Comparison of ENCODE assay signal across 10 cellular contexts in genomic region chr10:128530301-128530700, GRCh38.
DNase-seq lines count a peak whose midpoint lies in the region; ATAC-seq, FAIRE-seq and TF ChIP-seq lines count a peak whose summit lies in the region.
"Had no signal": no experiment of that assay in that cellular context is flagged by ENCODE, and none has a peak within 500 bp of the region (broad histone marks: within the 10 kb centered on the region; RNA-seq: fewer than 3 reads in every experiment).

No MANE protein-coding gene starts in this region.

- no peak overlapping the region for H2AFZ ChIP-seq in keratinocyte (ENCODE audit: control insufficient read depth, low read length)

- no peak for FAIRE-seq in keratinocyte (lab: Jason Lieb, UNC)

- H3K9me1 ChIP-seq in keratinocyte (ENCODE audit: control insufficient read depth, extremely low read depth, insufficient read depth, low read length): no peaks in the 10 kb centered on the region

- ATAC-seq in left ventricle myocardium superior (no peak), GM21786 (IDR thresholded peaks at IDR 0.05; ENCODE audit: unreplicated experiment) (no peak), HG03342 (IDR thresholded peaks at IDR 0.05; ENCODE audit: unreplicated experiment) (no peak)

- H3K79me2 ChIP-seq in keratinocyte (ENCODE audit: control insufficient read depth, insufficient read depth, low read length): no peaks in the 10 kb centered on the region

- intact Hi-C loops in left ventricle myocardium inferior (cut with micrococcal nuclease) (loop anchor here (10.0 kb wide), 1 partner anchor 266 kb away; no protein-coding TSS in a partner anchor), left ventricle myocardium superior (cut with micrococcal nuclease) (no loop called here)

- no peak overlapping the region for H3K27ac ChIP-seq in left ventricle myocardium inferior (replicated peaks)
- H3K27ac ChIP-seq in keratinocyte (ENCODE audit: control insufficient read depth, insufficient read depth, low read length): no peak overlapping the region

- H3K4me2 ChIP-seq in keratinocyte (ENCODE audit: control insufficient read depth, extremely low read depth, insufficient read depth, low read depth, low read length): no peak overlapping the region

- H3K4me3 ChIP-seq in left ventricle myocardium inferior (no peak overlapping the region), keratinocyte (ENCODE audit: control insufficient read depth in 2 of 3, extremely low read depth in 1 of 3, insufficient read depth in 2 of 3, low read depth in 1 of 3, low read length in 3 of 3) (no peak overlapping the region)

- peaks cover 58% of the 10 kb centered on the region for H3K27me3 ChIP-seq in left ventricle myocardium inferior (ENCODE audit: low read depth)
- no peaks in the 10 kb centered on the region for H3K27me3 ChIP-seq in keratinocyte (ENCODE audit: control insufficient read depth, extremely low read depth, insufficient read depth, low read length)

- H3K9ac ChIP-seq in keratinocyte (ENCODE audit: control insufficient read depth, extremely low read depth, insufficient read depth, low read length): no peak overlapping the region

- TF ChIP-seq CTCF in left ventricle myocardium inferior (IDR thresholded peaks at IDR 0.05; ENCODE audit: borderline replicate concordance) (peak; percentile 74), keratinocyte (optimal IDR thresholded peaks at IDR 0.05 in 1 of 3, IDR thresholded peaks at IDR 0.05 in 1 of 3, conservative IDR thresholded peaks at IDR 0.05 in 1 of 3; ENCODE audit: extremely low read depth in 1 of 3, insufficient read depth in 2 of 3, low read length in 3 of 3) (peak in 2 of 3 experiments; percentile 22 to 27)

- H3K36me3 ChIP-seq in left ventricle myocardium inferior (no peaks in the 10 kb centered on the region), keratinocyte (ENCODE audit: control insufficient read depth in 2 of 2, extremely low read depth in 1 of 2, insufficient read depth in 2 of 2, low read length in 2 of 2) (no peaks in the 10 kb centered on the region)

- dilution Hi-C loops in keratinocyte (cut with MboI; ENCODE audit: extremely low pct_ligation_motif_present, low sequenced_read_pairs): no loop called here

- no peaks in the 10 kb centered on the region for H3K4me1 ChIP-seq in left ventricle myocardium inferior
- no peaks in the 10 kb centered on the region for H3K4me1 ChIP-seq in keratinocyte (ENCODE audit: control insufficient read depth, extremely low read depth, insufficient read depth, low read length)

- no peaks in the 10 kb centered on the region for H4K20me1 ChIP-seq in keratinocyte (ENCODE audit: control insufficient read depth, extremely low read depth, insufficient read depth, low read length)

- no peaks in the 10 kb centered on the region for H3K9me3 ChIP-seq in left ventricle myocardium inferior (replicated peaks)
- no peaks in the 10 kb centered on the region for H3K9me3 ChIP-seq in keratinocyte (ENCODE audit: control insufficient read depth, low read depth, low read length)

- DNase-seq in left ventricle myocardium inferior: no peak
- no peak for DNase-seq in left ventricle myocardium superior
- DNase-seq in RPMI7951 (ENCODE audit: low read depth): peak; percentile 2
- no peak for DNase-seq in keratinocyte (ENCODE audit: low read depth, low spot score)
- DNase-seq in activated CD4-positive, alpha-beta T cell treated with anti-CD3 and anti-CD28 coated beads, Interleukin-2, amount 50 U/mL, for 48 hours: no peak
- no peak for DNase-seq in NCI-H2196 (lab: John Stamatoyannopoulos, UW; ENCODE audit: unreplicated experiment)
- DNase-seq: cortex of kidney, NCI-H446 had no signal
